Comparison of ENCODE assay signal across 10 cellular contexts in genomic region chr11:76734456-76735217, GRCh38. TPM values are rescaled to one million over a fixed set of nuclear protein-coding genes. Genes with fewer than 3 reads are reported as not detected.
DNase-seq lines count a peak whose midpoint lies in the region; ATAC-seq and TF ChIP-seq lines count a peak whose summit lies in the region.
"Had no signal": no experiment of that assay in that cellular context is flagged by ENCODE, and none has a peak within 500 bp of the region (broad histone marks: within the 10 kb centered on the region; RNA-seq: fewer than 3 reads in every experiment).

No MANE protein-coding gene starts in this region.

- H3K4me2 ChIP-seq in mammary epithelial cell (ENCODE audit: insufficient read depth, low read depth, low read length), result no peak overlapping the region

- TF ChIP-seq CTCF in mammary epithelial cell (conservative IDR thresholded peaks at IDR 0.05 in 1 of 2, IDR thresholded peaks at IDR 0.05 in 1 of 2; ENCODE audit: extremely low read depth in 1 of 2, insufficient read depth in 1 of 2, low read depth in 1 of 2, low read length in 2 of 2) (no peak), MCF 10A (IDR thresholded peaks at IDR 0.05; ENCODE audit: unreplicated experiment) (no peak), brain (conservative IDR thresholded peaks at IDR 0.05) (peak in 1 of 2 experiments; percentile 3), mesothelial cell of epicardium (IDR thresholded peaks at IDR 0.05; ENCODE audit: unreplicated experiment) (no peak), RWPE1 (conservative IDR thresholded peaks at IDR 0.05; ENCODE audit: low read depth) (no peak)

- no peak for DNase-seq in mammary epithelial cell
- no peak for DNase-seq in MCF 10A (ENCODE audit: unreplicated experiment)
- no peak for DNase-seq in mesothelial cell of epicardium (ENCODE audit: low spot score in 2 of 2, unreplicated experiment in 2 of 2)
- no peak for DNase-seq in activated T-cell treated with anti-CD3 and anti-CD28 coated beads, Interleukin-2, amount 50 U/mL, for 4 hours
- no peak for DNase-seq in RWPE1 (ENCODE audit: low spot score)
- DNase-seq in DMS 273 (lab: John Stamatoyannopoulos, UW; ENCODE audit: unreplicated experiment), result no peak
- DNase-seq: NK-92 treated with Interleukin-12 subunit alpha and Interleukin-12 subunit beta, amount 100 ng/mL, for 24 hours had no signal

- H3K9me3 ChIP-seq in mammary epithelial cell (replicated peaks; ENCODE audit: insufficient read depth, low read length), result no peaks in the 10 kb centered on the region

- H3K27me3 Mint-ChIP-seq in MCF 10A (ENCODE audit: insufficient read depth, unreplicated experiment) (peaks cover 13% of the 10 kb centered on the region), brain (peaks cover 4% of the 10 kb centered on the region), mesothelial cell of epicardium (ENCODE audit: low read depth) (peaks cover 8% of the 10 kb centered on the region)
- peaks cover 3% of the 10 kb centered on the region for H3K27me3 Mint-ChIP-seq in activated T-cell treated with anti-CD3 and anti-CD28 coated beads, Interleukin-2, amount 50 U/mL, for 4 hours (ENCODE audit: low read depth)

- H3K79me2 ChIP-seq in mammary epithelial cell (ENCODE audit: insufficient read depth, low read length), result no peaks in the 10 kb centered on the region

- H3K4me1 Mint-ChIP-seq in MCF 10A (ENCODE audit: insufficient read depth, unreplicated experiment) (no peaks in the 10 kb centered on the region), brain (peaks cover 37% of the 10 kb centered on the region), mesothelial cell of epicardium (peaks cover 15% of the 10 kb centered on the region)
- no peaks in the 10 kb centered on the region for H3K4me1 Mint-ChIP-seq in activated T-cell treated with anti-CD3 and anti-CD28 coated beads, Interleukin-2, amount 50 U/mL, for 4 hours (ENCODE audit: low read depth)

- no peaks in the 10 kb centered on the region for H4K20me1 ChIP-seq in mammary epithelial cell (ENCODE audit: insufficient read depth, low read length)

- dilution Hi-C loops in mammary epithelial cell (cut with HindIII; ENCODE audit: low sequenced_read_pairs), result loop anchor here (5.0 kb wide), 2 partner anchors 63 to 103 kb away; no protein-coding TSS in a partner anchor

- H3K36me3 ChIP-seq in mammary epithelial cell (ENCODE audit: insufficient read depth, low read length), result no peaks in the 10 kb centered on the region

- H3K4me3 Mint-ChIP-seq in MCF 10A (ENCODE audit: unreplicated experiment) (no peak overlapping the region), brain (peak overlapping the region in 4 of 5 experiments; percentile 32 to 69 (median 48)), mesothelial cell of epicardium (no peak overlapping the region)
- no peak overlapping the region for H3K4me3 Mint-ChIP-seq in activated T-cell treated with anti-CD3 and anti-CD28 coated beads, Interleukin-2, amount 50 U/mL, for 4 hours

- H3K27ac ChIP-seq in mammary epithelial cell (ENCODE audit: insufficient read depth, low read depth, low read length), result no peak overlapping the region
- H3K27ac ChIP-seq in RWPE1, result no peak overlapping the region
- H3K27ac ChIP-seq: C4-2B had no signal

- H3K36me3 Mint-ChIP-seq in MCF 10A (ENCODE audit: insufficient read depth, unreplicated experiment) (no peaks in the 10 kb centered on the region), brain (no peaks in the 10 kb centered on the region), mesothelial cell of epicardium (no peaks in the 10 kb centered on the region)
- no peaks in the 10 kb centered on the region for H3K36me3 Mint-ChIP-seq in activated T-cell treated with anti-CD3 and anti-CD28 coated beads, Interleukin-2, amount 50 U/mL, for 4 hours (ENCODE audit: insufficient read depth)

- no peaks in the 10 kb centered on the region for H3K4me1 ChIP-seq in mammary epithelial cell (ENCODE audit: insufficient read depth, low read length)

- H3K9me3 Mint-ChIP-seq in MCF 10A (ENCODE audit: unreplicated experiment) (no peaks in the 10 kb centered on the region), brain (peaks cover 0 to 4% (median 0%) of the 10 kb centered on the region in 5 experiments), mesothelial cell of epicardium (no peaks in the 10 kb centered on the region)
- no peaks in the 10 kb centered on the region for H3K9me3 Mint-ChIP-seq in activated T-cell treated with anti-CD3 and anti-CD28 coated beads, Interleukin-2, amount 50 U/mL, for 4 hours

- POLR2A ChIA-PET in MCF 10A (lab: Yijun Ruan, JAX) (interaction anchor here (0.7 to 2.2 kb wide), 10 partner anchors 10 to 186 kb away, joined by 3 to 16 read pairs (median 4); partner anchors contain the start of gene TSKU), RWPE1 (lab: Yijun Ruan, JAX; ENCODE audit: low non-redundant PET) (no interaction called here)

- no peak overlapping the region for H3K27ac Mint-ChIP-seq in MCF 10A (ENCODE audit: low read depth, unreplicated experiment)
- peak overlapping the region; percentile 75 to 91 (median 90) for H3K27ac Mint-ChIP-seq in brain
- H3K27ac Mint-ChIP-seq in mesothelial cell of epicardium, result peak overlapping the region; percentile 62

- no peak overlapping the region for H3K4me3 ChIP-seq in mammary epithelial cell (replicated peaks in 1 of 3; ENCODE audit: insufficient read depth in 1 of 3, low read depth in 2 of 3, low read length in 3 of 3)

- in situ Hi-C loops in mammary epithelial cell (cut with MboI; ENCODE audit: low sequenced_read_pairs in 2 of 2), result loop anchor here (5.0 to 25.0 kb wide), 3 partner anchors 63 to 303 kb away; partner anchors contain the start of gene B3GNT6 (in 2 of the 2)

- CTCF ChIA-PET in mammary epithelial cell (lab: Charles Lee; ENCODE audit: low non-redundant PET), result interaction anchor here (0.5 to 1.2 kb wide), 7 partner anchors 53 to 311 kb away, joined by 3 to 16 read pairs (median 3); no protein-coding TSS in a partner anchor
- CTCF ChIA-PET in MCF 10A (lab: Yijun Ruan, JAX), result interaction anchor here (0.6 to 7.5 kb wide), 33 partner anchors 8 to 590 kb away, joined by 3 to 161 read pairs (median 4); no protein-coding TSS in a partner anchor
- CTCF ChIA-PET in RWPE1 (lab: Yijun Ruan, JAX), result interaction anchor here (0.6 to 3.1 kb wide), 16 partner anchors 8 to 358 kb away, joined by 3 to 30 read pairs (median 4); no protein-coding TSS in a partner anchor

- H3K9ac ChIP-seq in mammary epithelial cell (ENCODE audit: insufficient read depth, low read length), result no peak overlapping the region

- 64% methylated on average over 8 of the region's 9 CpGs for WGBS in mammary epithelial cell (ENCODE audit: low coverage, missing lambda C conversion rate)

- ATAC-seq in activated T-cell treated with anti-CD3 and anti-CD28 coated beads, Interleukin-2, amount 50 U/mL, for 4 hours, result no peak
- no peak for ATAC-seq in HG03097 (IDR thresholded peaks at IDR 0.05; ENCODE audit: low FRiP score, unreplicated experiment)

- intact Hi-C loops in mammary epithelial cell (cut with micrococcal nuclease), result loop anchor here (1.0 to 10.0 kb wide), 5 partner anchors 65 to 370 kb away; partner anchors contain the start of gene OMP
- intact Hi-C loops in MCF 10A (cut with micrococcal nuclease), result loop anchor here (1.0 to 10.0 kb wide), 6 partner anchors 48 to 453 kb away; partner anchors contain the start of gene TSKU

- no TSS peak for BruUV-seq in mammary epithelial cell (replicated peaks; lab: Mats Ljungman, UMichigan)
- no TSS peak for BruUV-seq in MCF 10A (replicated peaks; lab: Mats Ljungman, UMichigan)

- H3K27me3 ChIP-seq in mammary epithelial cell (ENCODE audit: insufficient read depth, low read length), result no peaks in the 10 kb centered on the region

- peak overlapping the region; percentile 18 for H2AFZ ChIP-seq in mammary epithelial cell (ENCODE audit: low read depth, low read length)

RNA-seq across cellular contexts. Expression of gene TSKU, which starts 48.5 kb away (rescaled TPM):
- total RNA-seq in mammary epithelial cell, result 10 to 100 TPM; 41.3 to 49.6 TPM
- 51.9 TPM for polyA plus RNA-seq in mammary epithelial cell
- polyA minus RNA-seq in mammary epithelial cell, result 57.2 TPM
- total RNA-seq in MCF 10A (2022), result 18.4 and 20.1 TPM in 2 replicates
- 3.2 TPM for polyA plus RNA-seq in brain (ENCODE audit: insufficient read depth, low read depth, low replicate concordance)
- 39.3 to 43.7 TPM (median 42.8 TPM) in 3 replicates for total RNA-seq in mesothelial cell of epicardium
- total RNA-seq in activated T-cell treated with anti-CD3 and anti-CD28 coated beads, Interleukin-2, amount 50 U/mL, for 4 hours, result under 1 TPM; 0.16 to 0.38 (median 0.30) TPM

Comparison
In these comparisons a context has a peak if more than half of its experiments do, and no peak if none do; other contexts are left out.
1. H3K4me3 Mint-ChIP-seq: peak in brain (4 of 5); none in MCF 10A (single experiment), mesothelial cell of epicardium (single experiment) and activated T-cell treated with anti-CD3 and anti-CD28 coated beads, Interleukin-2, amount 50 U/mL, for 4 hours (single experiment).
2. RNA of gene TSKU, which starts 48.5 kb away (total RNA-seq): 41.3 to 49.6 TPM in mammary epithelial cell, 39.3 to 43.7 TPM in mesothelial cell of epicardium and 18.4 to 20.1 TPM in MCF 10A; 0.16 to 0.38 TPM in activated T-cell treated with anti-CD3 and anti-CD28 coated beads, Interleukin-2, amount 50 U/mL, for 4 hours; every median in the first group is over 10 times any median in the second.